ENCODE assay signal across 8 cellular contexts in genomic region chr18:44679056-44679911, GRCh38. TPM values are rescaled to one million over a fixed set of nuclear protein-coding genes. Genes with fewer than 3 reads are reported as not detected.
A peak's percentile ranks its signal among the peaks of the same experiment; 100 is the strongest.
DNase-seq lines count a peak whose midpoint lies in the region; ATAC-seq, FAIRE-seq and TF ChIP-seq lines count a peak whose summit lies in the region.

No MANE protein-coding gene starts in this region.

- ATAC-seq in HG03159 (IDR thresholded peaks at IDR 0.05; ENCODE audit: unreplicated experiment) (peak; percentile 85), HepG2 (peak; percentile 97)

- H3K4me2 ChIP-seq in HepG2 (ENCODE audit: low read depth, low read length), result peak overlapping the region; percentile 80

- TF ChIP-seq CTCF in HepG2 (CRISPR knock-in tag; IDR thresholded peaks at IDR 0.05), result peak; percentile 76

- peak overlapping the region; percentile 48 to 70 (median 60); a peak in 4 of 6 replicates for H3K4me3 ChIP-seq in HepG2 (replicated peaks in 1 of 3; ENCODE audit: insufficient read depth in 1 of 3, low read depth in 2 of 3, low read length in 3 of 3)

- no peaks in the 10 kb centered on the region for H3K9me3 ChIP-seq in HepG2 (ENCODE audit: low read length)

- in situ Hi-C loops in GM18951 (cut with MboI; ENCODE audit: low sequenced_read_pairs, unreplicated experiment), result loop anchor here (25.0 kb wide), 1 partner anchor 533 kb away; no protein-coding TSS in a partner anchor
- in situ Hi-C loops in HepG2 (cut with HindIII; ENCODE audit: extremely low pct_ligation_motif_present, low pct_unique_long_range_greater_than_20kb), result loop anchor here (25.0 kb wide), 2 partner anchors 108 to 533 kb away; no protein-coding TSS in a partner anchor

- BruUV-seq in HepG2 (replicated peaks; lab: Mats Ljungman, UMichigan), result no TSS peak

- no peak overlapping the region for H3K27ac ChIP-seq in HepG2 (ENCODE audit: extremely low read length, insufficient read depth, low read length)

- peak; percentile 72 for TF ChIP-seq RAD21 in HepG2 (CRISPR knock-in tag; IDR thresholded peaks at IDR 0.05)

- peak overlapping the region; percentile 51 for H3K9ac ChIP-seq in HepG2 (ENCODE audit: insufficient read depth, low read depth, low read length)

- no peak overlapping the region for H2AFZ ChIP-seq in HepG2 (ENCODE audit: low read length)

- peaks cover 3 to 39% of the 10 kb centered on the region in 2 experiments; a peak in 4 of 5 replicates for H3K27me3 ChIP-seq in HepG2 (ENCODE audit: control insufficient read depth in 1 of 2, insufficient read depth in 2 of 2, low read length in 2 of 2)

- peak; percentile 53 for TF ChIP-seq POLR2A in GM18951 (IDR thresholded peaks at IDR 0.05; ENCODE audit: extremely low read depth, insufficient read depth, insufficient read length)
- no peak for TF ChIP-seq POLR2A in HepG2 (IDR thresholded peaks at IDR 0.05; ENCODE audit: insufficient read depth in 1 of 2, low read depth in 2 of 2, low read length in 2 of 2)

- DNase-seq in AML-193 (lab: John Stamatoyannopoulos, UW) (peak; percentile 26 to 43), NCI-H2227 (lab: John Stamatoyannopoulos, UW; ENCODE audit: unreplicated experiment) (peak; percentile 92), dedifferentiated amniotic fluid mesenchymal stem cell (ENCODE audit: extremely low spot score) (peak; percentile 82), HepG2 (ENCODE audit: low spot score) (peak; percentile 42)
- peak; percentile 84 for DNase-seq in activated CD4-positive, alpha-beta T cell treated with anti-CD3 and anti-CD28 coated beads for 48 hours
- peak; percentile 42 for DNase-seq in stimulated activated CD4-positive, alpha-beta T cell treated with anti-CD3 and anti-CD28 coated beads, Interleukin-2, amount 100 ng/mL, for 4 hours (ENCODE audit: low read depth)

- WGBS in HepG2 (ENCODE audit: low lambda C conversion rate), result 9% methylated on average over 30 of the region's 102 CpGs

- POLR2A ChIA-PET in HepG2 (lab: Yijun Ruan, JAX), result no interaction called here

- CTCF ChIA-PET in HepG2 (lab: Yijun Ruan, JAX; ENCODE audit: low intra/inter-chr PET ratio, low total read pairs), result interaction anchor here (1.5 kb wide), 1 partner anchor 534 kb away, joined by 12 read pairs; no protein-coding TSS in a partner anchor

- no peak for FAIRE-seq in HepG2 (lab: Jason Lieb, UNC)

- TF ChIP-seq EP300 in HepG2 (IDR thresholded peaks at IDR 0.05; ENCODE audit: low read depth in 2 of 2, low read length in 2 of 2) (no peak), HepG2 (CRISPR knock-in tag; IDR thresholded peaks at IDR 0.05; ENCODE audit: borderline replicate concordance) (no peak)

- H3K36me3 ChIP-seq in HepG2 (replicated peaks in 1 of 2; ENCODE audit: control insufficient read depth in 1 of 2, insufficient read depth in 2 of 2, low read length in 2 of 2), result no peaks in the 10 kb centered on the region

- H3K4me1 ChIP-seq in HepG2 (ENCODE audit: insufficient read depth, low read length), result no peaks in the 10 kb centered on the region

- H4K20me1 ChIP-seq in HepG2 (ENCODE audit: insufficient read depth, low read length), result peaks cover 2% of the 10 kb centered on the region

- intact Hi-C loops in HepG2 (cut with micrococcal nuclease; ENCODE audit: unreplicated experiment), result loop anchor here (1.0 kb wide), 1 partner anchor 216 kb away; no protein-coding TSS in a partner anchor

- no peaks in the 10 kb centered on the region for H3K79me2 ChIP-seq in HepG2 (ENCODE audit: insufficient read depth, low read length)

TF ChIP-seq in HepG2, 621 proteins besides CTCF, POLR2A, EP300 and RAD21 (continues in another document):
- TF ChIP-seq CREM (IDR thresholded peaks at IDR 0.05), result no peak
- no peak for TF ChIP-seq CREM (CRISPR knock-in tag; IDR thresholded peaks at IDR 0.05)
- TF ChIP-seq ZNF441 (CRISPR knock-in tag; IDR thresholded peaks at IDR 0.05; ENCODE audit: borderline replicate concordance), result 0 out of 2 replicates have a peak, but pooled peaks have one; percentile 27
- no peak for TF ChIP-seq AHDC1 (CRISPR knock-in tag; IDR thresholded peaks at IDR 0.05; ENCODE audit: borderline replicate concordance)
- no peak for TF ChIP-seq ZNF709 (CRISPR knock-in tag; IDR thresholded peaks at IDR 0.05)
- TF ChIP-seq ZBTB38 (CRISPR knock-in tag; IDR thresholded peaks at IDR 0.05), result peak; percentile 11; the same call in 1 of the 2 replicates
- peak; percentile 35; the same call in 1 of the 2 replicates for TF ChIP-seq ZNF768 (CRISPR knock-in tag; IDR thresholded peaks at IDR 0.05)
- TF ChIP-seq SCMH1 (CRISPR knock-in tag; IDR thresholded peaks at IDR 0.05; ENCODE audit: borderline replicate concordance), result no peak
- 0 out of 2 replicates have a peak, but pooled peaks have one; percentile 41 for TF ChIP-seq NFYB (CRISPR knock-in tag; IDR thresholded peaks at IDR 0.05)
- peak; percentile 33 for TF ChIP-seq SMC3 (IDR thresholded peaks at IDR 0.05; ENCODE audit: low read length)
- TF ChIP-seq ZKSCAN8 (CRISPR knock-in tag; IDR thresholded peaks at IDR 0.05; ENCODE audit: borderline replicate concordance), result 0 out of 2 replicates have a peak, but pooled peaks have one; percentile 51

RNA-seq across cellular contexts. Expression of gene SETBP1, which starts 1.4 kb away (rescaled TPM):
- total RNA-seq in HepG2 (2016; rRNA removed; fragmentation: Illumina TruSeq; extraction: Trizol), result 0.18 and 0.20 TPM in 2 replicates
- total RNA-seq in HepG2 (2016; cell fraction: cytosol; rRNA removed; fragmentation: Illumina TruSeq; extraction: Trizol; ENCODE audit: low read depth), result 2.5 and 2.7 TPM in 2 replicates
- total RNA-seq in HepG2 (2016; cell fraction: insoluble cytoplasmic fraction; rRNA removed; fragmentation: Illumina TruSeq; extraction: Trizol), result 0.15 and 0.16 TPM in 2 replicates
- 0.31 and 0.62 TPM in 2 replicates for total RNA-seq in HepG2 (2016; cell fraction: membrane; rRNA removed; fragmentation: Illumina TruSeq; extraction: Trizol)
- total RNA-seq in HepG2 (2016; cell fraction: nucleus; rRNA removed; fragmentation: Illumina TruSeq; extraction: Trizol), result 1.1 and 1.3 TPM in 2 replicates
- 0.65 and 0.73 TPM in 2 replicates for polyA plus RNA-seq in HepG2 (2011; rRNA removed)
- 0.20 and 0.42 TPM in 2 replicates for polyA plus RNA-seq in HepG2 (2011; cell fraction: cytosol; rRNA removed)
- polyA plus RNA-seq in HepG2 (2011; cell fraction: nucleus; rRNA removed), result 1.8 TPM in 2 replicates
- polyA plus RNA-seq in HepG2 (2012), result 0.93 and 2.0 TPM in 2 replicates
- polyA plus RNA-seq in HepG2 (2016; cell fraction: cytosol; fragmentation: Illumina TruSeq; extraction: Trizol; ENCODE audit: low read depth), result not detected in 2 replicates
- polyA plus RNA-seq in HepG2 (2016; cell fraction: insoluble cytoplasmic fraction; fragmentation: Illumina TruSeq; extraction: Trizol; ENCODE audit: low read depth), result 0.05 and 0.09 TPM in 2 replicates
- polyA plus RNA-seq in HepG2 (2016; cell fraction: membrane; fragmentation: Illumina TruSeq; extraction: Trizol; ENCODE audit: low read depth), result 0.08 TPM in 1 of 2 replicates, not detected in the other
- polyA plus RNA-seq in HepG2 (2016; cell fraction: nucleus; fragmentation: Illumina TruSeq; extraction: Trizol; ENCODE audit: insufficient read depth, low read depth), result 0.08 and 0.32 TPM in 2 replicates
- 2.0 and 2.9 TPM in 2 replicates for polyA minus RNA-seq in HepG2 (2011; rRNA and poly(A)+ RNA removed; ENCODE audit: low replicate concordance)
- polyA minus RNA-seq in HepG2 (2011; cell fraction: cytosol; rRNA and poly(A)+ RNA removed), result 0.26 and 1.1 TPM in 2 replicates
- polyA minus RNA-seq in HepG2 (2011; cell fraction: nucleus; rRNA and poly(A)+ RNA removed), result 6.8 and 10.6 TPM in 2 replicates

Comparison
In these comparisons a context has a peak if more than half of its experiments do, and no peak if none do; other contexts are left out.
1. DNase-seq: peak in every context shown above with its lines; median percentile 92 in NCI-H2227; 84 in activated CD4-positive, alpha-beta T cell treated with anti-CD3 and anti-CD28 coated beads for 48 hours; 82 in dedifferentiated amniotic fluid mesenchymal stem cell; 42 in HepG2; 42 in stimulated activated CD4-positive, alpha-beta T cell treated with anti-CD3 and anti-CD28 coated beads, Interleukin-2, amount 100 ng/mL, for 4 hours; 34 in AML-193.